8 cellular contexts compared by ENCODE assay signal in genomic region chr6:36094786-36095496, GRCh38. TPM values are rescaled to one million over a fixed set of nuclear protein-coding genes. Genes with fewer than 3 reads are reported as not detected.
A peak's percentile ranks its signal among the peaks of the same experiment; 100 is the strongest.
DNase-seq lines count a peak whose midpoint lies in the region; ATAC-seq and TF ChIP-seq lines count a peak whose summit lies in the region.

No MANE protein-coding gene starts in this region.

- DNase-seq in AML-193 (lab: John Stamatoyannopoulos, UW): peak; percentile 81 to 82
- DNase-seq in GM20000 (ENCODE audit: low spot score): peak; percentile 68
- peak; percentile 69 for DNase-seq in NCI-H1105 (lab: John Stamatoyannopoulos, UW)
- DNase-seq in T-helper 2 cell: peak; percentile 60 to 78 (median 72)
- peak; percentile 33 for DNase-seq in amniotic stem cell (lab: John Stamatoyannopoulos, UW)
- peak; percentile 92 for DNase-seq in left ventricle myocardium superior
- DNase-seq in putamen (ENCODE audit: low spot score): peak; percentile 62
- DNase-seq in uterus: peak; percentile 81 to 82

- peaks cover 0 to 5% of the 10 kb centered on the region in 2 donors for H3K4me1 ChIP-seq in uterus

- intact Hi-C loops in left ventricle myocardium superior (cut with micrococcal nuclease): loop anchor here (2.0 kb wide), 1 partner anchor 68 kb away; the partner anchor contains the start of gene MAPK14
- intact Hi-C loops in uterus (cut with DNase I; ENCODE audit: low total_unique reads): loop anchor here (5.0 kb wide), 1 partner anchor 68 kb away; the partner anchor contains the start of gene MAPK14

- H3K27ac ChIP-seq in uterus: peak overlapping the region; percentile 41 to 65

- TF ChIP-seq POLR2A in uterus (IDR thresholded peaks at IDR 0.05): no peak

- no peaks in the 10 kb centered on the region for H3K9me3 ChIP-seq in uterus

- peak; percentile 94 for ATAC-seq in left ventricle myocardium superior

- no peaks in the 10 kb centered on the region for H3K27me3 ChIP-seq in uterus

- H3K36me3 ChIP-seq in uterus: no peaks in the 10 kb centered on the region

- TF ChIP-seq CTCF in GM20000 (IDR thresholded peaks at IDR 0.05; ENCODE audit: extremely low read depth, missing control alignments) (peak; percentile 89), uterus (IDR thresholded peaks at IDR 0.05) (peak; percentile 94 to 96 (median 94))

- H3K4me3 ChIP-seq in uterus: no peak overlapping the region

RNA-seq across cellular contexts. Expression of gene MAPK13, which starts 35.4 kb away (rescaled TPM):
- 0.87 TPM for total RNA-seq in left ventricle myocardium superior
- total RNA-seq in uterus: 10 to 100 TPM in 1 of 4 donors, 1 to 10 TPM in 2, under 1 TPM in 1; 0.26 to 10.9 (median 3.0) TPM

Comparison
In these comparisons a context has a peak if more than half of its experiments do, and no peak if none do; other contexts are left out.
1. DNase-seq: peak in every context shown above with its lines; median percentile 92 in left ventricle myocardium superior; 82 in AML-193; 82 in uterus; 72 in T-helper 2 cell; 69 in NCI-H1105; 68 in GM20000; 62 in putamen; 33 in amniotic stem cell.